Comparison of ENCODE assay signal across 1 cellular context in genomic region chr3:120180731-120181412, GRCh38.
TF ChIP-seq lines count a peak whose summit lies in the region.

No MANE protein-coding gene starts in this region.

TF ChIP-seq in H1, 55 proteins besides CTCF, POLR2A, EP300 and RAD21:
- TF ChIP-seq SP4 (IDR thresholded peaks at IDR 0.05; ENCODE audit: low read length) (no peak), POLR2AphosphoS5 (IDR thresholded peaks at IDR 0.05; ENCODE audit: low read depth, low read length) (no peak), KDM4A (IDR thresholded peaks at IDR 0.05; ENCODE audit: low read depth, low read length, severe bottlenecking) (no peak), SP2 (IDR thresholded peaks at IDR 0.05; ENCODE audit: low read length) (no peak), JUND (IDR thresholded peaks at IDR 0.05; ENCODE audit: low read length) (no peak)
